8 cellular contexts compared by ENCODE assay signal in genomic region chr13:92175330-92175729, GRCh38.
DNase-seq lines count a peak whose midpoint lies in the region; ATAC-seq and TF ChIP-seq lines count a peak whose summit lies in the region.

No MANE protein-coding gene starts in this region.

- TF ChIP-seq CTCF in endothelial cell (IDR thresholded peaks at IDR 0.05; ENCODE audit: unreplicated experiment): no peak
- peak; percentile 71 for TF ChIP-seq CTCF in retinal pigment epithelial cell (conservative IDR thresholded peaks at IDR 0.05; ENCODE audit: low read depth, low read length)

- H3K9me3 Mint-ChIP-seq in endothelial cell (ENCODE audit: unreplicated experiment): no peaks in the 10 kb centered on the region

- no peak overlapping the region for H3K4me3 ChIP-seq in retinal pigment epithelial cell (ENCODE audit: low read length)

- DNase-seq in GM03348 (ENCODE audit: low spot score) (peak; percentile 53), NOMO-1 treated with DMSO at 0.1 percent for 48 hours (lab: John Stamatoyannopoulos, UW; ENCODE audit: unreplicated experiment) (peak; percentile 36), endothelial cell (ENCODE audit: low spot score) (peak; percentile 22), retinal pigment epithelial cell (ENCODE audit: low read depth) (no peak), DMS79 (lab: John Stamatoyannopoulos, UW) (no peak)
- DNase-seq in activated CD4-positive, alpha-beta T cell treated with anti-CD3 and anti-CD28 coated beads, Interleukin-2, amount 50 U/mL, for 1 hour: no peak

- no peaks in the 10 kb centered on the region for H3K36me3 Mint-ChIP-seq in endothelial cell (ENCODE audit: low read depth, unreplicated experiment)

- no peaks in the 10 kb centered on the region for H3K4me1 Mint-ChIP-seq in endothelial cell (ENCODE audit: unreplicated experiment)

- no peaks in the 10 kb centered on the region for H3K27me3 Mint-ChIP-seq in endothelial cell (ENCODE audit: unreplicated experiment)

- H3K4me3 Mint-ChIP-seq in endothelial cell (ENCODE audit: unreplicated experiment): no peak overlapping the region

- H3K27ac Mint-ChIP-seq in endothelial cell (ENCODE audit: unreplicated experiment): no peak overlapping the region

- ATAC-seq in HG03432 (IDR thresholded peaks at IDR 0.05; ENCODE audit: unreplicated experiment) (peak; percentile 88), HG02623 (IDR thresholded peaks at IDR 0.05; ENCODE audit: unreplicated experiment) (no peak)

Comparison
In these comparisons a context has a peak if more than half of its experiments do, and no peak if none do; other contexts are left out.
1. DNase-seq: peak in GM03348 (single experiment), NOMO-1 treated with DMSO at 0.1 percent for 48 hours (single experiment) and endothelial cell (single experiment); none in retinal pigment epithelial cell (single experiment), DMS79 (single experiment) and activated CD4-positive, alpha-beta T cell treated with anti-CD3 and anti-CD28 coated beads, Interleukin-2, amount 50 U/mL, for 1 hour (single experiment).